11 cellular contexts compared by ENCODE assay signal in the genomic region with DNA sequence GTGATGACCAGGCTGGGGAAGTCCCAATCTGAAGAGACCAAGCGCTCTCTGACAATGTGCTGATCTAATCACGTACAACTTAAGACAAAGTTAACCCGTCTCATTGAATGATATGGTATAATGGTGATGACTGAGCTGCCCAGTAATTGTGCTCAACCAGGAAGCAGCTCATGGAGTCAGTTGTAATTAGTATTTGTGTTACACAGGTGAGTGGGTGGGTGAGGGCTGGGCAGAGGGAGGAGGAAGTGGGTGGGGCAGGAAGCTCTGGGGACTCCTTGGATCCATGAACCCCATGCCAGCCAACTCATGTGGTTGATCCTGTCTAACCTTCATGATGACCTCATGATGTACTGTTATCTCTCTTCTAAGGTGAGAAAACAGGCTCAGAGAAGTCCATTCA. TPM values are rescaled to one million over a fixed set of nuclear protein-coding genes. Genes with fewer than 3 reads are reported as not detected.
DNase-seq lines count a peak whose midpoint lies in the region; ATAC-seq and TF ChIP-seq lines count a peak whose summit lies in the region.
"Had no signal": no experiment of that assay in that cellular context is flagged by ENCODE, and none has a peak within 500 bp of the region (broad histone marks: within the 10 kb centered on the region; RNA-seq: fewer than 3 reads in every experiment).

No MANE protein-coding gene starts in this region.

- peaks cover 65% of the 10 kb centered on the region for H3K4me1 Mint-ChIP-seq in T-helper 1 cell treated with Interleukin-12 subunit alpha and Interleukin-12 subunit beta and Interleukin-4 antibody, amounts not matched to agents 30 μg/mL and 1 μg/mL, for 36 hours (ENCODE audit: low read depth)
- peaks cover 60% of the 10 kb centered on the region for H3K4me1 Mint-ChIP-seq in activated T-helper 2 cell treated with anti-CD3 and anti-CD28 coated beads, Interferon-gamma antibody, Interleukin-2, Interleukin-4, amounts not matched to agents 10 μg/mL and 5 μg/mL and 100 μg/mL, durations not matched to agents 14 hours and 24 hours and 36 hours (ENCODE audit: low read depth)

- no peaks in the 10 kb centered on the region for H3K9me3 ChIP-seq in mucosa of descending colon

- H3K4me3 ChIP-seq in mucosa of descending colon, result no peak overlapping the region

- intact Hi-C loops in activated T-helper 2 cell treated with anti-CD3 and anti-CD28 coated beads, Interferon-gamma antibody, Interleukin-2, Interleukin-4, amounts not matched to agents 10 μg/mL and 5 μg/mL and 100 μg/mL, durations not matched to agents 14 hours and 24 hours and 36 hours (cut with micrococcal nuclease), result loop anchor here (10.0 kb wide), 1 partner anchor 304 kb away; no protein-coding TSS in a partner anchor
- intact Hi-C loops in mucosa of descending colon (cut with DNase I, micrococcal nuclease), result no loop called here

- no peaks in the 10 kb centered on the region for H3K27me3 Mint-ChIP-seq in T-helper 1 cell treated with Interleukin-12 subunit alpha and Interleukin-12 subunit beta and Interleukin-4 antibody, amounts not matched to agents 30 μg/mL and 1 μg/mL, for 36 hours (ENCODE audit: low read depth)
- H3K27me3 Mint-ChIP-seq in activated T-helper 2 cell treated with anti-CD3 and anti-CD28 coated beads, Interferon-gamma antibody, Interleukin-2, Interleukin-4, amounts not matched to agents 10 μg/mL and 5 μg/mL and 100 μg/mL, durations not matched to agents 14 hours and 24 hours and 36 hours (ENCODE audit: low read depth), result no peaks in the 10 kb centered on the region

- ATAC-seq in mucosa of descending colon (peak; percentile 72), GM18870 (IDR thresholded peaks at IDR 0.05; ENCODE audit: unreplicated experiment) (no peak), HG03280 (IDR thresholded peaks at IDR 0.05; ENCODE audit: unreplicated experiment) (no peak), HG03432 (IDR thresholded peaks at IDR 0.05; ENCODE audit: unreplicated experiment) (no peak)
- ATAC-seq: left ventricle myocardium superior had no signal

- no peak for TF ChIP-seq CTCF in mucosa of descending colon (IDR thresholded peaks at IDR 0.05)

- H3K36me3 ChIP-seq in mucosa of descending colon (ENCODE audit: low read depth), result no peaks in the 10 kb centered on the region

- H3K4me3 Mint-ChIP-seq in T-helper 1 cell treated with Interleukin-12 subunit alpha and Interleukin-12 subunit beta and Interleukin-4 antibody, amounts not matched to agents 30 μg/mL and 1 μg/mL, for 36 hours, result peak overlapping the region; percentile 42
- no peak overlapping the region for H3K4me3 Mint-ChIP-seq in activated T-helper 2 cell treated with anti-CD3 and anti-CD28 coated beads, Interferon-gamma antibody, Interleukin-2, Interleukin-4, amounts not matched to agents 10 μg/mL and 5 μg/mL and 100 μg/mL, durations not matched to agents 14 hours and 24 hours and 36 hours (ENCODE audit: low read depth)

- DNase-seq in T-helper 1 cell, result no peak
- DNase-seq in LoVo (ENCODE audit: low spot score), result peak; percentile 5
- DNase-seq in activated T-helper 2 cell treated with anti-CD3 and anti-CD28 coated beads, Interferon-gamma antibody, Interleukin-2, Interleukin-4, amounts not matched to agents 10 μg/mL and 5 μg/mL and 100 μg/mL, durations not matched to agents 14 hours and 24 hours and 36 hours (ENCODE audit: low spot score), result no peak
- peak in 2 of 3 donors; percentile 64 to 70 for DNase-seq in mucosa of descending colon
- DNase-seq: left ventricle myocardium superior, NCI-H187, posterior cingulate gyrus had no signal

- H3K4me1 ChIP-seq in mucosa of descending colon (ENCODE audit: low read depth), result peaks cover 35% of the 10 kb centered on the region

- H3K9me3 Mint-ChIP-seq in T-helper 1 cell treated with Interleukin-12 subunit alpha and Interleukin-12 subunit beta and Interleukin-4 antibody, amounts not matched to agents 30 μg/mL and 1 μg/mL, for 36 hours, result no peaks in the 10 kb centered on the region
- H3K9me3 Mint-ChIP-seq in activated T-helper 2 cell treated with anti-CD3 and anti-CD28 coated beads, Interferon-gamma antibody, Interleukin-2, Interleukin-4, amounts not matched to agents 10 μg/mL and 5 μg/mL and 100 μg/mL, durations not matched to agents 14 hours and 24 hours and 36 hours, result no peaks in the 10 kb centered on the region

- H3K36me3 Mint-ChIP-seq in T-helper 1 cell treated with Interleukin-12 subunit alpha and Interleukin-12 subunit beta and Interleukin-4 antibody, amounts not matched to agents 30 μg/mL and 1 μg/mL, for 36 hours (ENCODE audit: low read depth), result peaks cover 7% of the 10 kb centered on the region
- peaks cover 16% of the 10 kb centered on the region for H3K36me3 Mint-ChIP-seq in activated T-helper 2 cell treated with anti-CD3 and anti-CD28 coated beads, Interferon-gamma antibody, Interleukin-2, Interleukin-4, amounts not matched to agents 10 μg/mL and 5 μg/mL and 100 μg/mL, durations not matched to agents 14 hours and 24 hours and 36 hours (ENCODE audit: low read depth)

- peak overlapping the region; percentile 85 for H3K27ac Mint-ChIP-seq in T-helper 1 cell treated with Interleukin-12 subunit alpha and Interleukin-12 subunit beta and Interleukin-4 antibody, amounts not matched to agents 30 μg/mL and 1 μg/mL, for 36 hours
- H3K27ac Mint-ChIP-seq in activated T-helper 2 cell treated with anti-CD3 and anti-CD28 coated beads, Interferon-gamma antibody, Interleukin-2, Interleukin-4, amounts not matched to agents 10 μg/mL and 5 μg/mL and 100 μg/mL, durations not matched to agents 14 hours and 24 hours and 36 hours, result peak overlapping the region; percentile 66

RNA-seq across cellular contexts. Expression of a gene that starts 8.7 kb away (rescaled TPM):
- total RNA-seq in activated T-helper 2 cell treated with anti-CD3 and anti-CD28 coated beads, Interferon-gamma antibody, Interleukin-2, Interleukin-4, amounts not matched to agents 10 μg/mL and 5 μg/mL and 100 μg/mL, durations not matched to agents 14 hours and 24 hours and 36 hours, result 94.1 and 97.0 TPM in 2 replicates
- 100 to 1,000 TPM; 103 to 161 (median 149) TPM for total RNA-seq in mucosa of descending colon

Comparison
In these comparisons a context has a peak if more than half of its experiments do, and no peak if none do; other contexts are left out.
1. DNase-seq: peak in LoVo (single experiment) and mucosa of descending colon (2 of 3); none in T-helper 1 cell (0 of 5) and activated T-helper 2 cell treated with anti-CD3 and anti-CD28 coated beads, Interferon-gamma antibody, Interleukin-2, Interleukin-4, amounts not matched to agents 10 μg/mL and 5 μg/mL and 100 μg/mL, durations not matched to agents 14 hours and 24 hours and 36 hours (single experiment).